Comparison of ENCODE assay signal across 13 cellular contexts in genomic region chr4:137794779-137795178, GRCh38.
A peak's percentile ranks its signal among the peaks of the same experiment; 100 is the strongest.
DNase-seq lines count a peak whose midpoint lies in the region; TF ChIP-seq lines count a peak whose summit lies in the region.
"Had no signal": no experiment of that assay in that cellular context is flagged by ENCODE, and none has a peak within 500 bp of the region (broad histone marks: within the 10 kb centered on the region; RNA-seq: fewer than 3 reads in every experiment).

No MANE protein-coding gene starts in this region.

- H3K9ac ChIP-seq in fibroblast of lung (ENCODE audit: insufficient read depth, low read length), result no peak overlapping the region
- H3K9ac ChIP-seq in skeletal muscle satellite cell (ENCODE audit: low read depth, low read length), result no peak overlapping the region

- peak overlapping the region; percentile 34 for H3K4me2 ChIP-seq in fibroblast of lung (ENCODE audit: extremely low read depth, insufficient read depth, low read length)
- H3K4me2 ChIP-seq in skeletal muscle satellite cell (ENCODE audit: low read length), result peak overlapping the region; percentile 43

- no peaks in the 10 kb centered on the region for H3K79me2 ChIP-seq in fibroblast of lung (ENCODE audit: control insufficient read depth, insufficient read depth, low read length)

- no peak overlapping the region for H3K27ac ChIP-seq in fibroblast of lung (ENCODE audit: insufficient read depth, low read length)
- H3K27ac ChIP-seq: body of pancreas, C4-2B, esophagus squamous epithelium had no signal

- no peak for TF ChIP-seq CTCF in fibroblast of lung (conservative IDR thresholded peaks at IDR 0.05 in 1 of 2, IDR thresholded peaks at IDR 0.05 in 1 of 2; ENCODE audit: low read depth in 1 of 2, low read length in 2 of 2)

- DNase-seq in ELR (ENCODE audit: low read depth), result peak; percentile 0
- DNase-seq in NCI-H446 treated with DMSO at 0.1 percent for 48 hours (lab: John Stamatoyannopoulos, UW), result peak; percentile 27
- peak; percentile 2 to 14 for DNase-seq in fibroblast of lung (ENCODE audit: low read depth in 2 of 2)
- no peak for DNase-seq in activated T-cell treated with anti-CD3 and anti-CD28 coated beads, Interleukin-2, amount 50 U/mL, for 1 hour
- no peak for DNase-seq in NCI-H2107 treated with DMSO at 0.1 percent for 48 hours (lab: John Stamatoyannopoulos, UW; ENCODE audit: unreplicated experiment)
- DNase-seq in stimulated activated CD4-positive, alpha-beta T cell treated with anti-CD3 and anti-CD28 coated beads, Interleukin-2, amount 100 ng/mL, for 24 hours, result no peak
- DNase-seq: esophagus squamous epithelium, NCI-H2107, posterior cingulate gyrus, SIG-M5 had no signal

- H3K9me3 ChIP-seq in fibroblast of lung (ENCODE audit: control insufficient read depth, insufficient read depth, low read depth, low read length) (no peaks in the 10 kb centered on the region), skeletal muscle satellite cell (replicated peaks; ENCODE audit: low read length) (no peaks in the 10 kb centered on the region)
- H3K9me3 ChIP-seq: body of pancreas, esophagus squamous epithelium had no signal

- H3K27me3 ChIP-seq in fibroblast of lung (ENCODE audit: control insufficient read depth, insufficient read depth, low read length) (no peaks in the 10 kb centered on the region), skeletal muscle satellite cell (ENCODE audit: control insufficient read depth, insufficient read depth, low read length) (no peaks in the 10 kb centered on the region)
- H3K27me3 ChIP-seq: body of pancreas, esophagus squamous epithelium had no signal

- H3K4me1 ChIP-seq in fibroblast of lung (ENCODE audit: control insufficient read depth, extremely low read depth, insufficient read depth, low read length) (no peaks in the 10 kb centered on the region), skeletal muscle satellite cell (ENCODE audit: control insufficient read depth, insufficient read depth, low read length) (no peaks in the 10 kb centered on the region)

- H3K36me3 ChIP-seq in fibroblast of lung (ENCODE audit: control insufficient read depth, insufficient read depth, low read length) (no peaks in the 10 kb centered on the region), skeletal muscle satellite cell (ENCODE audit: insufficient read depth, low read length) (no peaks in the 10 kb centered on the region)
- H3K36me3 ChIP-seq: esophagus squamous epithelium had no signal

- H3K4me3 ChIP-seq in fibroblast of lung (replicated peaks in 1 of 4; ENCODE audit: control extremely low read depth in 1 of 4, insufficient read depth in 1 of 4, low read depth in 3 of 4, low read length in 4 of 4) (peak overlapping the region in 1 of 4 experiments; percentile 30), skeletal muscle satellite cell (ENCODE audit: low read length) (peak overlapping the region; percentile 25)
- H3K4me3 ChIP-seq: body of pancreas had no signal

- no peaks in the 10 kb centered on the region for H4K20me1 ChIP-seq in fibroblast of lung (ENCODE audit: control insufficient read depth, extremely low read depth, insufficient read depth, low read length)

- peak overlapping the region; percentile 67 for H2AFZ ChIP-seq in fibroblast of lung (ENCODE audit: low read length)

Comparison
In these comparisons a context has a peak if more than half of its experiments do, and no peak if none do; other contexts are left out.
1. DNase-seq: peak in ELR (single experiment), NCI-H446 treated with DMSO at 0.1 percent for 48 hours (single experiment) and fibroblast of lung (2 of 2); none in activated T-cell treated with anti-CD3 and anti-CD28 coated beads, Interleukin-2, amount 50 U/mL, for 1 hour (single experiment), NCI-H2107 treated with DMSO at 0.1 percent for 48 hours (single experiment) and stimulated activated CD4-positive, alpha-beta T cell treated with anti-CD3 and anti-CD28 coated beads, Interleukin-2, amount 100 ng/mL, for 24 hours (0 of 2).